In genomic region chr21:31667141-31667540, GRCh38 we compare ENCODE assay signal across 19 cellular contexts. TPM values are rescaled to one million over a fixed set of nuclear protein-coding genes. Genes with fewer than 3 reads are reported as not detected.
A peak's percentile ranks its signal among the peaks of the same experiment; 100 is the strongest.
DNase-seq lines count a peak whose midpoint lies in the region; ATAC-seq and TF ChIP-seq lines count a peak whose summit lies in the region.
"Had no signal": no experiment of that assay in that cellular context is flagged by ENCODE, and none has a peak within 500 bp of the region (broad histone marks: within the 10 kb centered on the region; RNA-seq: fewer than 3 reads in every experiment).

No MANE protein-coding gene starts in this region.

- peak in 1 of 2 donors; percentile 44 for ATAC-seq in activated T-cell treated with anti-CD3 and anti-CD28 coated beads, Interleukin-2, amount 50 U/mL, for 72 hours (replicated peaks in 1 of 2)
- no peak for ATAC-seq in stimulated activated memory B cell treated with anti-CD40 and anti-IgM and Interleukin-4, amounts not matched to agents 10 μg/mL and 1 μg/mL and 100 μg/mL, for 72 hours
- ATAC-seq: activated CD4-positive, CD25-positive, alpha-beta regulatory T cell treated with anti-CD3 and anti-CD28 coated beads, Interleukin-2, amount 50 U/mL, for 24 hours had no signal

- peak overlapping the region; percentile 38 to 86 for H3K4me3 Mint-ChIP-seq in activated T-cell treated with anti-CD3 and anti-CD28 coated beads, Interleukin-2, amount 50 U/mL, for 72 hours
- peak overlapping the region in 1 of 5 experiments; percentile 22 for H3K4me3 Mint-ChIP-seq in brain
- no peak overlapping the region for H3K4me3 Mint-ChIP-seq in stimulated activated memory B cell treated with anti-CD40 and anti-IgM and Interleukin-4, amounts not matched to agents 10 μg/mL and 1 μg/mL and 100 μg/mL, for 72 hours
- H3K4me3 Mint-ChIP-seq: neural crest cell had no signal

- no peak overlapping the region for H3K9ac ChIP-seq in Karpas-422 (ENCODE audit: low read length)

- no peak overlapping the region for H2AFZ ChIP-seq in Karpas-422 (ENCODE audit: low read length)

- no peaks in the 10 kb centered on the region for H3K9me2 ChIP-seq in Karpas-422 (replicated peaks; ENCODE audit: insufficient read depth, low read length)

- no peak for TF ChIP-seq CTCF in brain (conservative IDR thresholded peaks at IDR 0.05)

- no peak overlapping the region for H3K4me3 ChIP-seq in Karpas-422 (ENCODE audit: low read length)
- H3K4me3 ChIP-seq: right atrium auricular region, tibial nerve had no signal

- peaks cover 68% of the 10 kb centered on the region for H3K4me1 ChIP-seq in Karpas-422 (ENCODE audit: low read length)

- H3K4me2 ChIP-seq in Karpas-422 (ENCODE audit: low read depth, low read length, poor library complexity, severe bottlenecking): no peak overlapping the region

- H3K27me3 Mint-ChIP-seq in activated T-cell treated with anti-CD3 and anti-CD28 coated beads, Interleukin-2, amount 50 U/mL, for 72 hours (ENCODE audit: low read depth): no peaks in the 10 kb centered on the region
- no peaks in the 10 kb centered on the region for H3K27me3 Mint-ChIP-seq in brain
- H3K27me3 Mint-ChIP-seq in stimulated activated memory B cell treated with anti-CD40 and anti-IgM and Interleukin-4, amounts not matched to agents 10 μg/mL and 1 μg/mL and 100 μg/mL, for 72 hours: no peaks in the 10 kb centered on the region
- H3K27me3 Mint-ChIP-seq: central memory CD8-positive, alpha-beta T cell had no signal

- no peaks in the 10 kb centered on the region for H3K27me3 ChIP-seq in Karpas-422 (ENCODE audit: low read length)
- H3K27me3 ChIP-seq: right atrium auricular region, tibial nerve had no signal

- no peaks in the 10 kb centered on the region for H3K9me3 Mint-ChIP-seq in activated T-cell treated with anti-CD3 and anti-CD28 coated beads, Interleukin-2, amount 50 U/mL, for 72 hours
- no peaks in the 10 kb centered on the region for H3K9me3 Mint-ChIP-seq in brain
- no peaks in the 10 kb centered on the region for H3K9me3 Mint-ChIP-seq in stimulated activated memory B cell treated with anti-CD40 and anti-IgM and Interleukin-4, amounts not matched to agents 10 μg/mL and 1 μg/mL and 100 μg/mL, for 72 hours
- H3K9me3 Mint-ChIP-seq: central memory CD8-positive, alpha-beta T cell; neural crest cell had no signal

- no peaks in the 10 kb centered on the region for H3K9me3 ChIP-seq in Karpas-422 (ENCODE audit: low read length)
- H3K9me3 ChIP-seq: right atrium auricular region, tibial nerve had no signal

- H3K27ac Mint-ChIP-seq in activated T-cell treated with anti-CD3 and anti-CD28 coated beads, Interleukin-2, amount 50 U/mL, for 72 hours: peak overlapping the region; percentile 86
- H3K27ac Mint-ChIP-seq in brain: peak overlapping the region in 3 of 5 experiments; percentile 18 to 59 (median 49)
- peak overlapping the region; percentile 70 for H3K27ac Mint-ChIP-seq in stimulated activated memory B cell treated with anti-CD40 and anti-IgM and Interleukin-4, amounts not matched to agents 10 μg/mL and 1 μg/mL and 100 μg/mL, for 72 hours

- peaks cover 17% of the 10 kb centered on the region for H4K20me1 ChIP-seq in Karpas-422 (ENCODE audit: insufficient read depth, low read depth, low read length)

- peaks cover 32% of the 10 kb centered on the region for H3K79me2 ChIP-seq in Karpas-422 (ENCODE audit: low read length)

- peaks cover 54% of the 10 kb centered on the region for H3K36me3 ChIP-seq in Karpas-422 (ENCODE audit: insufficient read depth, low read length)

- H3K4me1 Mint-ChIP-seq in activated T-cell treated with anti-CD3 and anti-CD28 coated beads, Interleukin-2, amount 50 U/mL, for 72 hours (ENCODE audit: low read depth): peaks cover 81% of the 10 kb centered on the region
- H3K4me1 Mint-ChIP-seq in brain: peaks cover 46% of the 10 kb centered on the region
- H3K4me1 Mint-ChIP-seq in stimulated activated memory B cell treated with anti-CD40 and anti-IgM and Interleukin-4, amounts not matched to agents 10 μg/mL and 1 μg/mL and 100 μg/mL, for 72 hours: peaks cover 43% of the 10 kb centered on the region

- DNase-seq in activated T-cell treated with anti-CD3 and anti-CD28 coated beads, Interleukin-2, amount 50 U/mL, for 72 hours: peak in 1 of 2 donors; percentile 29
- no peak for DNase-seq in activated T-cell treated with anti-CD3 and anti-CD28 coated beads, Interleukin-2, amount 50 U/mL, for 48 hours
- DNase-seq in Karpas-422 (no peak), COR-L47 (lab: John Stamatoyannopoulos, UW) (no peak), NCI-H2107 treated with DMSO at 0.1 percent for 48 hours (lab: John Stamatoyannopoulos, UW; ENCODE audit: unreplicated experiment) (no peak), DMS53 treated with DMSO at 0.1 percent for 48 hours (lab: John Stamatoyannopoulos, UW; ENCODE audit: unreplicated experiment) (no peak)
- DNase-seq: activated effector memory CD4-positive, alpha-beta T cell treated with Interleukin-2 at 50 U/mL for 16 hours; DMS153; effector memory CD4-positive, alpha-beta T cell; foreskin fibroblast; NCI-H2107; stimulated activated CD4-positive, alpha-beta T cell treated with anti-CD3 and anti-CD28 coated beads, Interleukin-1b, Interleukin-23, amount 100 ng/mL, for 48 hours had no signal

- peaks cover 15 to 38% of the 10 kb centered on the region in 2 donors for H3K36me3 Mint-ChIP-seq in activated T-cell treated with anti-CD3 and anti-CD28 coated beads, Interleukin-2, amount 50 U/mL, for 72 hours (ENCODE audit: insufficient read depth in 2 of 2)
- peaks cover 75% of the 10 kb centered on the region for H3K36me3 Mint-ChIP-seq in brain
- H3K36me3 Mint-ChIP-seq in stimulated activated memory B cell treated with anti-CD40 and anti-IgM and Interleukin-4, amounts not matched to agents 10 μg/mL and 1 μg/mL and 100 μg/mL, for 72 hours: peaks cover 55% of the 10 kb centered on the region

- peak overlapping the region; percentile 56 for H3K27ac ChIP-seq in Karpas-422 (ENCODE audit: low read length)
- H3K27ac ChIP-seq: right atrium auricular region, tibial nerve had no signal

RNA-seq across cellular contexts. Expression of gene SOD1, which starts 7.6 kb away (rescaled TPM):
- total RNA-seq in activated T-cell treated with anti-CD3 and anti-CD28 coated beads, Interleukin-2, amount 50 U/mL, for 72 hours: 100 to 1,000 TPM; 106 to 114 TPM
- total RNA-seq in Karpas-422 (2014; rRNA removed; shearing (Covaris generic); ENCODE audit: low replicate concordance): 275 and 350 TPM in 2 replicates
- polyA plus RNA-seq in brain (ENCODE audit: insufficient read depth, low read depth, low replicate concordance): 414 TPM
